Comparison of ENCODE assay signal across 8 cellular contexts in the genomic region with DNA sequence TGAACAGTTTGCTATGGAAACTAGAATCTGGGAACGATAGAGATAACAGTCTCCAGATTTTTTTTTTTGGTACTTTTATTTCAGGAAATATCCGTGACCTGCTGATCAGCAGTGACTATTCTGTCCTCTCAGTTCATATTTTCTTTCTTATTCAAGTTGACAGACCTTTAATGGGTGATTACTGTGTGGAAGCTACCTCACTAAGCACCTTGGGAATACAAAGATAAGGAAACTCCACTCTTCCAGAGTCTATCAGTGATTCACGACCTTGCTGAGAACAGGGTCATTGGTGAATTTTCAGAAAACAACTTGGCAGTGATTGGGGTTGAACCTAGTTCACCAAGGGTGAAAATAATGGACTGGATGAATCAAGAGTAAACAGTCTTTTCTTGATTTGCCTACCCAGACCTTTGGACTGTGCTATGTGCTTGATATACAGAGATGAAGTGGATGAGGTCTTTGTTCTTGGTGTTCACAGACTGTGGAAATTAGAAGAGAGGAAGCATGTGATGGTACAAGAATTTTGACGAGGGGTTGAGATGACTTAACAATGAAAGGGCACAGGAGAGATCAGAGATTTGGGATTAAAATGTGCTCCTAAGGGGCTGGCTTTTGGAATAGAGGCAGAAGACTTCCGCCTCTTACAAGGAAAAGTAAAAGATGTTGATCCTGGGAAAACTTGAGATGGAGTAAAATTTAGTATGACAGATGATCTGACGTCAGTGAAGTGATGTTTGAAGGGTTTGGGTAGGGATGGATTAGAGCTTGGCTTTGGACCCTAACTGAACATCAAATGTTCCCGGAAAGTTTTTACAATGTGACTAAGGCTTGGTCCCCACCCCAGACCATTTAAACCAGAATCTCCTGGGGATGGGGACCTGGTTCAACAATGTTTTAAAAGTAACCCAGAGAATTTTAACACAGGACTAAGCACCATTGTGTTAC. TPM values are rescaled to one million over a fixed set of nuclear protein-coding genes. Genes with fewer than 3 reads are reported as not detected.
DNase-seq lines count a peak whose midpoint lies in the region; ATAC-seq and TF ChIP-seq lines count a peak whose summit lies in the region.

No MANE protein-coding gene starts in this region.

- peaks cover 19 to 37% (median 25%) of the 10 kb centered on the region in 11 experiments for H3K36me3 ChIP-seq in BLaER1 treated with 17β-estradiol and CSF1 and Interleukin-3, amounts not matched to agents 10 nM and 100 nM

- peaks cover 0 to 6% (median 0%) of the 10 kb centered on the region in 3 donors for H3K27me3 Mint-ChIP-seq in naive B cell

- peak overlapping the region in 4 of 6 donors; percentile 37 to 91 (median 84) for H3K27ac Mint-ChIP-seq in naive B cell

- H3K36me3 Mint-ChIP-seq in naive B cell, result peaks cover 5 to 6% of the 10 kb centered on the region in 2 donors

- TF ChIP-seq CTCF in dorsolateral prefrontal cortex (IDR thresholded peaks at IDR 0.05 in 54 of 56, conservative IDR thresholded peaks at IDR 0.05 in 2 of 56; ENCODE audit: low read depth in 1 of 56, partially characterized antibody in 56 of 56), result no peak

- peaks cover 0 to 44% (median 7%) of the 10 kb centered on the region in 11 experiments; a peak in 7 of 22 replicates for H4K20me1 ChIP-seq in BLaER1 treated with 17β-estradiol and CSF1 and Interleukin-3, amounts not matched to agents 10 nM and 100 nM

- peak overlapping the region; percentile 82 to 95 (median 91) for H3K27ac ChIP-seq in BLaER1 treated with 17β-estradiol and CSF1 and Interleukin-3, amounts not matched to agents 10 nM and 100 nM
- peak overlapping the region in 16 of 59 donors; percentile 87 to 98 (median 95) for H3K27ac ChIP-seq in dorsolateral prefrontal cortex

- peak overlapping the region; percentile 84 to 97 (median 91) for H3K4me2 ChIP-seq in BLaER1 treated with 17β-estradiol and CSF1 and Interleukin-3, amounts not matched to agents 10 nM and 100 nM

- peaks cover 22 to 39% (median 33%) of the 10 kb centered on the region in 3 donors for H3K4me1 Mint-ChIP-seq in naive B cell

- DNase-seq in M059J (ENCODE audit: low read depth) (peak; percentile 15), dorsolateral prefrontal cortex (no peak), naive B cell (no peak), RPMI8226 (no peak), NCI-H1694 (lab: John Stamatoyannopoulos, UW) (no peak)
- DNase-seq in stimulated activated CD4-positive, alpha-beta T cell treated with anti-CD3 and anti-CD28 coated beads, Interleukin-4, amount 100 ng/mL, for 4 hours, result no peak

- peak overlapping the region; percentile 81 to 98 (median 90) for H3K4me3 ChIP-seq in BLaER1 treated with 17β-estradiol and CSF1 and Interleukin-3, amounts not matched to agents 10 nM and 100 nM
- H3K4me3 ChIP-seq in dorsolateral prefrontal cortex, result peak overlapping the region; percentile 73 to 100 (median 96)

- no peaks in the 10 kb centered on the region for H3K9me3 Mint-ChIP-seq in naive B cell

- no peak for ATAC-seq in naive B cell (ENCODE audit: low read depth in 2 of 2)
- no peak for ATAC-seq in HG03342 (IDR thresholded peaks at IDR 0.05; ENCODE audit: unreplicated experiment)

- H3K4me3 Mint-ChIP-seq in naive B cell, result peak overlapping the region; percentile 87 to 95 (median 93)

- H3K9ac ChIP-seq in BLaER1 treated with 17β-estradiol and CSF1 and Interleukin-3, amounts not matched to agents 10 nM and 100 nM, result peak overlapping the region; percentile 87 to 97 (median 91)

- intact Hi-C loops in dorsolateral prefrontal cortex (cut with DNase I), result loop anchor here (1.0 to 5.0 kb wide), 4 partner anchors 148 to 170 kb away; partner anchors contain the start of genes ZNF133 (in 2 of the 2), MGME1 (in 1 of the 2) and SNX5 (in 1 of the 2)

- no peaks in the 10 kb centered on the region for H3K27me3 ChIP-seq in BLaER1 treated with 17β-estradiol and CSF1 and Interleukin-3, amounts not matched to agents 10 nM and 100 nM
- no peaks in the 10 kb centered on the region for H3K27me3 ChIP-seq in dorsolateral prefrontal cortex

- no peaks in the 10 kb centered on the region for H3K9me3 ChIP-seq in BLaER1 treated with 17β-estradiol and CSF1 and Interleukin-3, amounts not matched to agents 10 nM and 100 nM (replicated peaks in 1 of 11)

- H3K4me1 ChIP-seq in BLaER1 treated with 17β-estradiol and CSF1 and Interleukin-3, amounts not matched to agents 10 nM and 100 nM, result peaks cover 21 to 30% (median 24%) of the 10 kb centered on the region in 10 experiments

RNA-seq across cellular contexts. Expression of gene KAT14, which starts 1.2 kb away (rescaled TPM):
- total RNA-seq in M059J (2014; rRNA removed; shearing (Covaris generic)), result 11.2 and 15.4 TPM in 2 replicates
- total RNA-seq in dorsolateral prefrontal cortex, result 10 to 100 TPM; 15.4 to 35.2 (median 26.2) TPM
- 10 to 100 TPM; 12.7 to 30.4 (median 18.3) TPM for polyA plus RNA-seq in naive B cell (ENCODE audit: low read depth in 6 of 6)

RNA-seq across cellular contexts. Expression of gene PET117, which starts 1.2 kb away (rescaled TPM):
- 33.4 and 38.0 TPM in 2 replicates for total RNA-seq in M059J (2014; rRNA removed; shearing (Covaris generic))
- total RNA-seq in dorsolateral prefrontal cortex, result 10 to 100 TPM in 119 of 120 experiments, 1 to 10 TPM in 1; 9.7 to 30.3 (median 19.4) TPM
- polyA plus RNA-seq in naive B cell (ENCODE audit: low read depth in 6 of 6), result 10 to 100 TPM; 22.4 to 58.3 (median 33.0) TPM
